ENCODE assay signal across 8 cellular contexts in the genomic region with DNA sequence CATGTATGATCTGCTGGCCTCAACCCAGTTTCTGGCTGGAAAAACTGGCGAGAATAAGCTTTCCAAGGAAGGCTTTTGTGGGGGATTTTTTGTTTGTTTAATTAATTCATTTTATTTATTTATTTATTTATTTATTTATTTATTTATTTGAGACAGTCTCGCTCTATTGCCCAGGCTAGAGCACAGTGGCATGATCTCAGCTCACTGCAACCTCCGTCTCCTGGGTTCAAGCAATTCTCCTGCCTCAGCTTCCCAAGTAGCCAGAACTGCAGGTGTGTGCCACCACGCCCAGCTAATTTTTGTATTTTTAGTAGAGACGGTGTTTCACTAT.
DNase-seq lines count a peak whose midpoint lies in the region; ATAC-seq and TF ChIP-seq lines count a peak whose summit lies in the region.
"Not testable (repeated sequence)": the region's sequence is repeated elsewhere in the genome, so short reads cannot be mapped to it uniquely, and the experiment has no call there.

No MANE protein-coding gene starts in this region.

- not testable (repeated sequence) for H3K9me3 Mint-ChIP-seq in IgD-negative memory B cell; activated naive CD8-positive, alpha-beta T cell (ENCODE audit: low read depth); chondrocyte (ENCODE audit: low read depth); mesothelial cell of epicardium

- not testable (repeated sequence) for DNase-seq in chondrocyte (ENCODE audit: low spot score); heart left ventricle; mesothelial cell of epicardium (ENCODE audit: low spot score in 2 of 2, unreplicated experiment in 2 of 2); sigmoid colon; thoracic aorta (ENCODE audit: low spot score)

- H3K4me3 Mint-ChIP-seq in IgD-negative memory B cell; activated naive CD8-positive, alpha-beta T cell; chondrocyte (ENCODE audit: unreplicated experiment); mesothelial cell of epicardium: not testable (repeated sequence)

- not testable (repeated sequence) for TF ChIP-seq POLR2A in heart left ventricle (IDR thresholded peaks at IDR 0.05); sigmoid colon (IDR thresholded peaks at IDR 0.05)

- H3K27ac Mint-ChIP-seq in IgD-negative memory B cell (peak overlapping the region in 2 of 3 donors; percentile 63 to 77), chondrocyte (ENCODE audit: unreplicated experiment) (peak overlapping the region; percentile 93), mesothelial cell of epicardium (peak overlapping the region; percentile 37)
- peak overlapping the region; percentile 46 for H3K27ac Mint-ChIP-seq in activated naive CD8-positive, alpha-beta T cell

- H3K27me3 ChIP-seq in ACC112 (ENCODE audit: insufficient read depth, low read length); heart left ventricle; sigmoid colon; thoracic aorta (replicated peaks; ENCODE audit: insufficient read depth): not testable (repeated sequence)

- not testable (repeated sequence) for H2AFZ ChIP-seq in ACC112 (ENCODE audit: low read length, unreplicated experiment)

- H3K4me1 ChIP-seq in ACC112 (ENCODE audit: control insufficient read depth, insufficient read depth, low read length, unreplicated experiment) (peaks cover 57% of the 10 kb centered on the region), heart left ventricle (peaks cover 13 to 52% (median 40%) of the 10 kb centered on the region in 12 donors), sigmoid colon (peaks cover 0 to 52% (median 41%) of the 10 kb centered on the region in 4 donors), thoracic aorta (ENCODE audit: control insufficient read depth in 1 of 2, low read depth in 2 of 2) (peaks cover 51 to 63% of the 10 kb centered on the region in 2 donors)

- H3K36me3 ChIP-seq in ACC112 (ENCODE audit: insufficient read depth, low read length) (peaks cover 18% of the 10 kb centered on the region; the same call in 1 of the 2 replicates), heart left ventricle (peaks cover 0 to 77% (median 46%) of the 10 kb centered on the region in 9 donors), sigmoid colon (peaks cover 0 to 46% (median 27%) of the 10 kb centered on the region in 4 donors)
- H3K36me3 ChIP-seq in thoracic aorta: not testable (repeated sequence)

- TF ChIP-seq EP300 in sigmoid colon (IDR thresholded peaks at IDR 0.05): not testable (repeated sequence)

- not testable (repeated sequence) for H3K4me3 ChIP-seq in ACC112 (ENCODE audit: low read depth, low read length); heart left ventricle; sigmoid colon; thoracic aorta

- peaks cover 16 to 26% (median 17%) of the 10 kb centered on the region in 3 donors for H3K4me1 Mint-ChIP-seq in IgD-negative memory B cell
- peaks cover 47% of the 10 kb centered on the region for H3K4me1 Mint-ChIP-seq in activated naive CD8-positive, alpha-beta T cell (ENCODE audit: low read depth)
- H3K4me1 Mint-ChIP-seq in chondrocyte (ENCODE audit: low read depth): peaks cover 67% of the 10 kb centered on the region
- peaks cover 29% of the 10 kb centered on the region for H3K4me1 Mint-ChIP-seq in mesothelial cell of epicardium

- H3K27ac ChIP-seq in ACC112 (ENCODE audit: low read depth, low read length) (peak overlapping the region; percentile 97), heart left ventricle (peak overlapping the region in 8 of 12 donors; percentile 15 to 77 (median 43)), sigmoid colon (peak overlapping the region; percentile 43 to 84 (median 80)), thoracic aorta (peak overlapping the region; percentile 93 to 94)

- WGBS in heart left ventricle, 4 donors: 76 to 82% (median 78%) methylated on average over 5 of the region's 5 CpGs
- WGBS in sigmoid colon, 2 donors: 88 to 90% methylated on average over 5 of the region's 5 CpGs

- TF ChIP-seq CTCF in chondrocyte (IDR thresholded peaks at IDR 0.05); heart left ventricle (IDR thresholded peaks at IDR 0.05); mesothelial cell of epicardium (IDR thresholded peaks at IDR 0.05; ENCODE audit: unreplicated experiment); sigmoid colon (IDR thresholded peaks at IDR 0.05); thoracic aorta (IDR thresholded peaks at IDR 0.05): not testable (repeated sequence)

- intact Hi-C loops in heart left ventricle (cut with DNase I) (loop anchor here in 8 of 10 donors (2.0 to 10.0 kb wide), 9 partner anchors 17 to 523 kb away; a partner anchor contains a TSS), sigmoid colon (cut with DNase I) (loop anchor here (10.0 kb wide), 2 partner anchors 227 to 523 kb away; a partner anchor contains a TSS)

- H3K9me3 ChIP-seq in heart left ventricle, sigmoid colon, thoracic aorta: not testable (repeated sequence)

- H3K27me3 Mint-ChIP-seq in IgD-negative memory B cell; activated naive CD8-positive, alpha-beta T cell; chondrocyte (ENCODE audit: low read depth); mesothelial cell of epicardium (ENCODE audit: low read depth): not testable (repeated sequence)

- peaks cover 13% of the 10 kb centered on the region for H3K79me2 ChIP-seq in ACC112 (ENCODE audit: control insufficient read depth, insufficient read depth, low read length, unreplicated experiment)

- not testable (repeated sequence) for H3K36me3 Mint-ChIP-seq in IgD-negative memory B cell; activated naive CD8-positive, alpha-beta T cell
- H3K36me3 Mint-ChIP-seq in chondrocyte (ENCODE audit: low read depth) (peaks cover 19% of the 10 kb centered on the region), mesothelial cell of epicardium (peaks cover 52% of the 10 kb centered on the region)

- not testable (repeated sequence) for ATAC-seq in heart left ventricle; thoracic aorta (ENCODE audit: insufficient number of reproducible peaks, low FRiP score, low read depth)

Comparison
In these comparisons a context has a peak if more than half of its experiments do, and no peak if none do; other contexts are left out.
1. H3K27ac ChIP-seq: peak in every context shown above with its lines; median percentile 97 in ACC112; 94 in thoracic aorta; 80 in sigmoid colon; 43 in heart left ventricle.
2. H3K27ac Mint-ChIP-seq: peak in every context shown above with its lines; median percentile 93 in chondrocyte; 70 in IgD-negative memory B cell; 46 in activated naive CD8-positive, alpha-beta T cell; 37 in mesothelial cell of epicardium.